Comparison of ENCODE assay signal across 8 cellular contexts in genomic region chr19:11848200-11848593, GRCh38. TPM values are rescaled to one million over a fixed set of nuclear protein-coding genes. Genes with fewer than 3 reads are reported as not detected.
DNase-seq lines count a peak whose midpoint lies in the region; ATAC-seq, FAIRE-seq and TF ChIP-seq lines count a peak whose summit lies in the region.

No MANE protein-coding gene starts in this region.

- intact Hi-C loops in lower leg skin (cut with DNase I; ENCODE audit: low total_unique reads), result no loop called here

- CTCF ChIA-PET in activated naive CD4-positive, alpha-beta T cell treated with anti-CD3 and anti-CD28 coated beads, Interleukin-2, amount 10 ng/mL, durations not matched to agents 7 days and 5 days (lab: Charles Lee), result interaction anchor here (0.9 kb wide), 1 partner anchor 79 kb away, joined by 3 read pairs; no protein-coding TSS in a partner anchor

- peak overlapping the region; percentile 82 for H3K4me3 Mint-ChIP-seq in activated naive CD4-positive, alpha-beta T cell treated with anti-CD3 and anti-CD28 coated beads, Interleukin-2, amount 10 ng/mL, durations not matched to agents 7 days and 5 days
- H3K4me3 Mint-ChIP-seq in activated T-helper 17 cell treated with anti-CD3 and anti-CD28 coated beads, Interleukin-2, amount 50 U/mL, for 72 hours, result peak overlapping the region; percentile 91

- TF ChIP-seq EP300 in tibial nerve (IDR thresholded peaks at IDR 0.05), result no peak

- peaks cover 0 to 16% (median 0%) of the 10 kb centered on the region in 3 donors for H3K36me3 ChIP-seq in tibial nerve

- H3K9me3 ChIP-seq in tibial nerve, result peaks cover 0 to 2% (median 0%) of the 10 kb centered on the region in 4 donors

- H3K27me3 ChIP-seq in tibial nerve, result no peaks in the 10 kb centered on the region

- H3K4me1 Mint-ChIP-seq in activated naive CD4-positive, alpha-beta T cell treated with anti-CD3 and anti-CD28 coated beads, Interleukin-2, amount 10 ng/mL, durations not matched to agents 7 days and 5 days, result peaks cover 21% of the 10 kb centered on the region
- peaks cover 6% of the 10 kb centered on the region for H3K4me1 Mint-ChIP-seq in activated T-helper 17 cell treated with anti-CD3 and anti-CD28 coated beads, Interleukin-2, amount 50 U/mL, for 72 hours

- peak overlapping the region; percentile 88 for H3K27ac Mint-ChIP-seq in activated naive CD4-positive, alpha-beta T cell treated with anti-CD3 and anti-CD28 coated beads, Interleukin-2, amount 10 ng/mL, durations not matched to agents 7 days and 5 days
- H3K27ac Mint-ChIP-seq in activated T-helper 17 cell treated with anti-CD3 and anti-CD28 coated beads, Interleukin-2, amount 50 U/mL, for 72 hours, result peak overlapping the region; percentile 70

- peaks cover 3% of the 10 kb centered on the region for H3K27me3 Mint-ChIP-seq in activated naive CD4-positive, alpha-beta T cell treated with anti-CD3 and anti-CD28 coated beads, Interleukin-2, amount 10 ng/mL, durations not matched to agents 7 days and 5 days
- H3K27me3 Mint-ChIP-seq in activated T-helper 17 cell treated with anti-CD3 and anti-CD28 coated beads, Interleukin-2, amount 50 U/mL, for 72 hours, result no peaks in the 10 kb centered on the region

- peak; percentile 22 for ATAC-seq in activated T-helper 17 cell treated with anti-CD3 and anti-CD28 coated beads, Interleukin-2, amount 50 U/mL, for 72 hours (replicated peaks)

- no peak for FAIRE-seq in urothelium cell line (lab: Jason Lieb, UNC)

- peak overlapping the region in 3 of 4 donors; percentile 76 to 83 (median 79) for H3K27ac ChIP-seq in tibial nerve

- TF ChIP-seq POLR2A in lower leg skin (IDR thresholded peaks at IDR 0.05), result no peak
- TF ChIP-seq POLR2A in tibial nerve (IDR thresholded peaks at IDR 0.05), result no peak

- WGBS in lower leg skin, 2 donors, result 30 to 31% methylated on average over 11 of the region's 11 CpGs
- WGBS in tibial nerve, 2 donors, result 19 to 27% methylated on average over 11 of the region's 11 CpGs

- no peak for TF ChIP-seq CTCF in lower leg skin (IDR thresholded peaks at IDR 0.05)
- TF ChIP-seq CTCF in tibial nerve (IDR thresholded peaks at IDR 0.05), result no peak

- DNase-seq in activated naive CD4-positive, alpha-beta T cell treated with anti-CD3 and anti-CD28 coated beads, Interleukin-2, amount 10 ng/mL, durations not matched to agents 7 days and 5 days, result no peak
- no peak for DNase-seq in activated naive CD4-positive, alpha-beta T cell treated with anti-CD3 and anti-CD28 coated beads, Interleukin-2, amount 50 U/mL, for 16 hours
- DNase-seq in lower leg skin (ENCODE audit: low spot score in 2 of 2) (no peak), tibial nerve (ENCODE audit: low spot score in 2 of 2) (no peak), urothelium cell line (ENCODE audit: low spot score) (no peak), NCI-H2107 treated with DMSO at 0.1 percent for 48 hours (lab: John Stamatoyannopoulos, UW; ENCODE audit: unreplicated experiment) (no peak), NCI-H82 (lab: John Stamatoyannopoulos, UW) (no peak)

- peaks cover 26% of the 10 kb centered on the region for H3K36me3 Mint-ChIP-seq in activated naive CD4-positive, alpha-beta T cell treated with anti-CD3 and anti-CD28 coated beads, Interleukin-2, amount 10 ng/mL, durations not matched to agents 7 days and 5 days
- H3K36me3 Mint-ChIP-seq in activated T-helper 17 cell treated with anti-CD3 and anti-CD28 coated beads, Interleukin-2, amount 50 U/mL, for 72 hours (ENCODE audit: low read depth), result peaks cover 18% of the 10 kb centered on the region

- H3K4me3 ChIP-seq in lower leg skin (ENCODE audit: low read depth, poor library complexity, severe bottlenecking), result peak overlapping the region; percentile 51
- peak overlapping the region; percentile 45 to 77 (median 65) for H3K4me3 ChIP-seq in tibial nerve

- peaks cover 0 to 18% (median 0%) of the 10 kb centered on the region in 4 donors for H3K4me1 ChIP-seq in tibial nerve

- peaks cover 27% of the 10 kb centered on the region for H3K9me3 Mint-ChIP-seq in activated naive CD4-positive, alpha-beta T cell treated with anti-CD3 and anti-CD28 coated beads, Interleukin-2, amount 10 ng/mL, durations not matched to agents 7 days and 5 days
- H3K9me3 Mint-ChIP-seq in activated T-helper 17 cell treated with anti-CD3 and anti-CD28 coated beads, Interleukin-2, amount 50 U/mL, for 72 hours, result no peaks in the 10 kb centered on the region

RNA-seq across cellular contexts. Expression of gene ZNF439, which starts 0.3 kb away (rescaled TPM):
- 10 to 100 TPM in 1 of 2 donors, 1 to 10 TPM in 1; 4.3 to 16.5 TPM for total RNA-seq in activated T-helper 17 cell treated with anti-CD3 and anti-CD28 coated beads, Interleukin-2, amount 50 U/mL, for 72 hours
- total RNA-seq in lower leg skin (1 to 10 TPM; 4.3 to 9.0 (median 7.5) TPM), tibial nerve (10 to 100 TPM in 3 of 4 donors, 1 to 10 TPM in 1; 9.8 to 21.8 (median 14.1) TPM)

RNA-seq across cellular contexts. Expression of gene ZNF440, which starts 34.1 kb away (rescaled TPM):
- total RNA-seq in activated T-helper 17 cell treated with anti-CD3 and anti-CD28 coated beads, Interleukin-2, amount 50 U/mL, for 72 hours, result 1 to 10 TPM; 8.7 to 9.0 TPM
- 10 to 100 TPM; 18.1 to 37.1 (median 29.0) TPM for total RNA-seq in lower leg skin
- 10 to 100 TPM in 3 of 4 donors, 1 to 10 TPM in 1; 6.3 to 14.5 (median 10.2) TPM for total RNA-seq in tibial nerve

RNA-seq across cellular contexts. Expression of gene ZNF69, which starts 39.4 kb away (rescaled TPM):
- 1 to 10 TPM; 1.5 to 1.9 TPM for total RNA-seq in activated T-helper 17 cell treated with anti-CD3 and anti-CD28 coated beads, Interleukin-2, amount 50 U/mL, for 72 hours
- total RNA-seq in lower leg skin (1 to 10 TPM; 2.0 to 5.5 (median 3.8) TPM), tibial nerve (10 to 100 TPM in 1 of 4 donors, 1 to 10 TPM in 3; 9.8 to 10.2 (median 9.9) TPM)

RNA-seq across cellular contexts. Expression of gene ZNF491, which starts 49.9 kb away (rescaled TPM):
- total RNA-seq in activated T-helper 17 cell treated with anti-CD3 and anti-CD28 coated beads, Interleukin-2, amount 50 U/mL, for 72 hours, result under 1 TPM; 0.50 to 0.52 TPM
- total RNA-seq in lower leg skin (1 to 10 TPM in 2 of 4 donors, under 1 TPM in 1, not detected in 1; 0.74 to 2.1 (median 1.3) TPM), tibial nerve (1 to 10 TPM; 2.1 to 3.9 (median 2.8) TPM)
